Comparison of ENCODE assay signal across 19 cellular contexts in genomic region chr13:43080199-43080598, GRCh38. TPM values are rescaled to one million over a fixed set of nuclear protein-coding genes. Genes with fewer than 3 reads are reported as not detected.
DNase-seq lines count a peak whose midpoint lies in the region; ATAC-seq, FAIRE-seq and TF ChIP-seq lines count a peak whose summit lies in the region.
"Had no signal": no experiment of that assay in that cellular context is flagged by ENCODE, and none has a peak within 500 bp of the region (broad histone marks: within the 10 kb centered on the region; RNA-seq: fewer than 3 reads in every experiment).

No MANE protein-coding gene starts in this region.

- H3K79me2 ChIP-seq in K562 (ENCODE audit: control insufficient read depth, insufficient read depth, low read length) = no peaks in the 10 kb centered on the region

- CTCF ChIA-PET in HEK293 (lab: Yijun Ruan, JAX) (no interaction called here), K562 (lab: Yijun Ruan, JAX; ENCODE audit: low intra/inter-chr PET ratio) (no interaction called here)

- BruUV-seq in K562 (replicated peaks; lab: Mats Ljungman, UMichigan) = no TSS peak

- no peaks in the 10 kb centered on the region for H3K9me3 ChIP-seq in left ventricle myocardium inferior (replicated peaks)
- H3K9me3 ChIP-seq in right atrium auricular region = no peaks in the 10 kb centered on the region
- no peaks in the 10 kb centered on the region for H3K9me3 ChIP-seq in HEK293 (ENCODE audit: control insufficient read depth, insufficient read depth, low read depth, low read length)
- no peaks in the 10 kb centered on the region for H3K9me3 ChIP-seq in K562 (replicated peaks; ENCODE audit: control insufficient read depth, insufficient read depth, low read depth, low read length)

- H3K4me3 ChIP-seq in left ventricle myocardium inferior (no peak overlapping the region), right atrium auricular region (no peak overlapping the region), HEK293 (ENCODE audit: low read depth, low read length) (no peak overlapping the region), K562 (no peak overlapping the region)
- H3K4me3 ChIP-seq: BLaER1, GM12878 had no signal

- H3K36me3 ChIP-seq in left ventricle myocardium inferior = peaks cover 18% of the 10 kb centered on the region
- no peaks in the 10 kb centered on the region for H3K36me3 ChIP-seq in right atrium auricular region
- peaks cover 0 to 3% of the 10 kb centered on the region in 2 experiments; a peak in 1 of 3 replicates for H3K36me3 ChIP-seq in HEK293 (ENCODE audit: control insufficient read depth in 2 of 2, insufficient read depth in 1 of 2, low read length in 2 of 2)
- H3K36me3 ChIP-seq in K562 (ENCODE audit: control insufficient read depth, insufficient read depth, low read length) = no peaks in the 10 kb centered on the region
- H3K36me3 ChIP-seq: BLaER1 had no signal

- no peak for TF ChIP-seq POLR2A in K562 (conservative IDR thresholded peaks at IDR 0.05)

- no peak for TF ChIP-seq EP300 in K562 (IDR thresholded peaks at IDR 0.05; ENCODE audit: low read length)

- H3K4me1 ChIP-seq in left ventricle myocardium inferior (peaks cover 35% of the 10 kb centered on the region), right atrium auricular region (peaks cover 0 to 18% of the 10 kb centered on the region in 2 donors), HEK293 (ENCODE audit: control insufficient read depth, insufficient read depth, low read length) (no peaks in the 10 kb centered on the region), K562 (replicated peaks in 1 of 2; ENCODE audit: control insufficient read depth in 2 of 2, insufficient read depth in 2 of 2, low read length in 2 of 2) (no peaks in the 10 kb centered on the region)

- FAIRE-seq in K562 (lab: Jason Lieb, UNC) (no peak), frontal cortex (lab: Jason Lieb, UNC) (no peak)
- FAIRE-seq: D721Med, GM12878 had no signal

- H3K9me1 ChIP-seq in K562 (ENCODE audit: control insufficient read depth, insufficient read depth, low read length) = no peaks in the 10 kb centered on the region

- DNase-seq in left ventricle myocardium inferior = no peak
- DNase-seq in right atrium auricular region (ENCODE audit: low spot score) = no peak
- DNase-seq in K562 (ENCODE audit: extremely low read depth in 1 of 4, low spot score in 3 of 4) = no peak
- no peak for DNase-seq in frontal cortex (ENCODE audit: low spot score in 2 of 2)
- no peak for DNase-seq in COLO829 (ENCODE audit: low spot score)
- DNase-seq: CD4-positive, CD25-positive, alpha-beta regulatory T cell; CD8-positive, alpha-beta T cell; DMS 273 treated with DMSO at 0.1 percent for 48 hours; DMS79; EL; GDM1; GOT3; H7; HCEC 1CT had no signal

- no peaks in the 10 kb centered on the region for H4K20me1 ChIP-seq in K562 (replicated peaks; ENCODE audit: control insufficient read depth, insufficient read depth, low read length)
- H4K20me1 ChIP-seq: BLaER1 had no signal

- no peak overlapping the region for H3K4me2 ChIP-seq in K562 (ENCODE audit: insufficient read depth, low read length)
- H3K4me2 ChIP-seq: BLaER1 had no signal

- H3K27ac ChIP-seq in left ventricle myocardium inferior (replicated peaks) = peak overlapping the region; percentile 37
- no peak overlapping the region for H3K27ac ChIP-seq in right atrium auricular region
- no peak overlapping the region for H3K27ac ChIP-seq in HEK293 (ENCODE audit: extremely low read depth, low read depth, low read length)
- no peak overlapping the region for H3K27ac ChIP-seq in K562 (ENCODE audit: extremely low read depth, low read depth, low read length)
- H3K27ac ChIP-seq: BLaER1, C4-2B had no signal

- no peak for TF ChIP-seq RAD21 in K562 (CRISPR knock-in tag; conservative IDR thresholded peaks at IDR 0.05 in 1 of 2, IDR thresholded peaks at IDR 0.05 in 1 of 2)

- no peaks in the 10 kb centered on the region for H3K27me3 ChIP-seq in left ventricle myocardium inferior (ENCODE audit: low read depth)
- H3K27me3 ChIP-seq in right atrium auricular region = no peaks in the 10 kb centered on the region
- no peaks in the 10 kb centered on the region for H3K27me3 ChIP-seq in K562 (ENCODE audit: control insufficient read depth in 2 of 2, insufficient read depth in 2 of 2, low read length in 2 of 2)
- H3K27me3 ChIP-seq: BLaER1 had no signal

- no peak overlapping the region for H2AFZ ChIP-seq in K562 (ENCODE audit: low read depth, low read length)

- in situ Hi-C loops in K562 (cut with MboI) = no loop called here

- POLR2A ChIA-PET in HEK293 (lab: Yijun Ruan, JAX) (no interaction called here), K562 (lab: Yijun Ruan, JAX) (no interaction called here)

- no peak for TF ChIP-seq CTCF in left ventricle myocardium inferior (IDR thresholded peaks at IDR 0.05; ENCODE audit: borderline replicate concordance)
- TF ChIP-seq CTCF in right atrium auricular region (IDR thresholded peaks at IDR 0.05) = no peak
- TF ChIP-seq CTCF in HEK293 (tag by site-specific recombination; IDR thresholded peaks at IDR 0.05) = no peak
- no peak for TF ChIP-seq CTCF in K562 (IDR thresholded peaks at IDR 0.05 in 2 of 3, conservative IDR thresholded peaks at IDR 0.05 in 1 of 3; ENCODE audit: insufficient read depth in 2 of 3, low read depth in 1 of 3, low read length in 3 of 3)

- ATAC-seq in K562 = no peak
- ATAC-seq: CD8-positive, alpha-beta T cell; GM12878 had no signal

- WGBS in K562 (ENCODE audit: insufficient coverage, low coverage, missing lambda C conversion rate) = 12% methylated on average over 3 of the region's 3 CpGs

- no peak overlapping the region for H3K9ac ChIP-seq in K562 (ENCODE audit: insufficient read depth in 1 of 2, low read depth in 2 of 2, low read length in 2 of 2)
- H3K9ac ChIP-seq: BLaER1 had no signal

- intact Hi-C loops in left ventricle myocardium inferior (cut with micrococcal nuclease) (loop anchor here (10.0 kb wide), 1 partner anchor 715 kb away; no protein-coding TSS in a partner anchor), K562 (cut with micrococcal nuclease) (no loop called here)

TF ChIP-seq in HEK293, 187 proteins besides CTCF, POLR2A, EP300 and RAD21:
- TF ChIP-seq ZNF768 (tag by site-specific recombination; IDR thresholded peaks at IDR 0.05) (no peak), ZNF146 (tag by site-specific recombination; IDR thresholded peaks at IDR 0.05) (peak; percentile 91)
TF ChIP-seq in HEK293: peak in this region for 1.

TF ChIP-seq in K562, 482 proteins besides CTCF, POLR2A, EP300 and RAD21:
- no peak for TF ChIP-seq ESRRA (IDR thresholded peaks at IDR 0.05; ENCODE audit: borderline replicate concordance, low read depth)
- peak; percentile 34 for TF ChIP-seq ZNF146 (CRISPR knock-in tag; IDR thresholded peaks at IDR 0.05; ENCODE audit: unreplicated experiment)

RNA-seq across cellular contexts. Expression of gene DNAJC15, which starts 56.8 kb away (rescaled TPM):
- 30.1 TPM for total RNA-seq in left ventricle myocardium inferior
- 10 to 100 TPM; 10.8 to 14.0 TPM for total RNA-seq in right atrium auricular region
- 0.60 and 0.65 TPM in 2 replicates for total RNA-seq in K562 (2011; cell fraction: chromatin; rRNA removed; ENCODE audit: low replicate concordance)
- 0.17 and 0.39 TPM in 2 replicates for total RNA-seq in K562 (2011; cell fraction: nucleolus; rRNA removed)
- total RNA-seq in K562 (2011; cell fraction: nucleoplasm; rRNA removed) = 0.81 and 1.4 TPM in 2 replicates
- 0.94 and 1.5 TPM in 2 replicates for total RNA-seq in K562 (2014; rRNA removed)
- 0.47 and 0.61 TPM in 2 replicates for total RNA-seq in K562 (2014; rRNA removed; fragmentation: Illumina TruSeq; extraction: Trizol)
- 0.51 and 0.68 TPM in 2 replicates for total RNA-seq in K562 (2015; rRNA removed; fragmentation: Illumina TruSeq; extraction: Trizol)
- total RNA-seq in K562 (2021) = 1.0 and 1.3 TPM in 2 replicates
- polyA plus RNA-seq in K562 (2011; rRNA removed) = 0.14 and 1.9 TPM in 2 replicates
- 0.43 and 1.2 TPM in 2 replicates for polyA plus RNA-seq in K562 (2011; cell fraction: cytosol; rRNA removed)
- 0.44 and 0.58 TPM in 2 replicates for polyA plus RNA-seq in K562 (2011; cell fraction: nucleus; rRNA removed)
- 2.4 and 2.7 TPM in 2 replicates for polyA plus RNA-seq in K562 (2012)
- polyA plus RNA-seq in K562 (2014; fragmentation: Illumina TruSeq; extraction: Trizol) = 0.64 and 0.78 TPM in 2 replicates
- 1 to 10 TPM; 3.6 to 3.8 TPM for polyA plus RNA-seq in K562 (2014; fragmentation: Nextera tagmentation; extraction: Ambion mirVana)
- polyA plus RNA-seq in K562 (2014; rRNA removed) = 0.99 and 1.1 TPM in 2 replicates
- 0.04 and 0.06 TPM in 2 replicates for polyA minus RNA-seq in K562 (2011; rRNA and poly(A)+ RNA removed)
- polyA minus RNA-seq in K562 (2011; cell fraction: cytosol; rRNA and poly(A)+ RNA removed) = 1.2 TPM in 1 of 2 replicates, not detected in the other
- 0.13 and 0.33 TPM in 2 replicates for polyA minus RNA-seq in K562 (2011; cell fraction: nucleus; rRNA and poly(A)+ RNA removed)
- 26.1 TPM for total RNA-seq in frontal cortex

Comparison
In these comparisons a context has a peak if more than half of its experiments do, and no peak if none do; other contexts are left out.
1. RNA of gene DNAJC15, which starts 56.8 kb away (total RNA-seq): 30.1 TPM in left ventricle myocardium inferior (single experiment), 26.1 TPM in frontal cortex (single experiment) and 10.8 to 14.0 TPM in right atrium auricular region; 0.17 to 1.5 TPM in K562; every median in the first group is over 4 times any median in the second.